Comparison of ENCODE assay signal across 25 cellular contexts in genomic region chr9:130902204-130903185, GRCh38. TPM values are rescaled to one million over a fixed set of nuclear protein-coding genes. Genes with fewer than 3 reads are reported as not detected.
DNase-seq lines count a peak whose midpoint lies in the region; ATAC-seq, FAIRE-seq and TF ChIP-seq lines count a peak whose summit lies in the region.
"Had no signal": no experiment of that assay in that cellular context is flagged by ENCODE, and none has a peak within 500 bp of the region (broad histone marks: within the 10 kb centered on the region; RNA-seq: fewer than 3 reads in every experiment).

No MANE protein-coding gene starts in this region.

- H3K9ac ChIP-seq in BLaER1 treated with 17β-estradiol and CSF1 and Interleukin-3, amounts not matched to agents 10 nM and 100 nM: peak overlapping the region in 2 of 11 experiments; percentile 5 to 29; a peak in 1 of 22 replicates
- H3K9ac ChIP-seq in K562 (ENCODE audit: insufficient read depth in 1 of 2, low read depth in 2 of 2, low read length in 2 of 2) (peak overlapping the region in 1 of 2 experiments; percentile 22; a peak in 2 of 4 replicates), iPS-15b (ENCODE audit: low read depth, low read length) (peak overlapping the region; percentile 3)

- CTCF ChIA-PET in K562 (lab: Yijun Ruan, JAX; ENCODE audit: low intra/inter-chr PET ratio): interaction anchor here (0.6 kb wide), 1 partner anchor 12 kb away, joined by 4 read pairs; no protein-coding TSS in a partner anchor
- CTCF ChIA-PET in CD4-positive, alpha-beta T cell (lab: Charles Lee): no interaction called here

- H3K9me1 ChIP-seq in K562 (ENCODE audit: control insufficient read depth, insufficient read depth, low read length): peaks cover 9% of the 10 kb centered on the region

- no peak overlapping the region for H3K4me3 Mint-ChIP-seq in CD4-positive, alpha-beta T cell
- no peak overlapping the region for H3K4me3 Mint-ChIP-seq in activated T-helper 2 cell treated with anti-CD3 and anti-CD28 coated beads, Interferon-gamma antibody, Interleukin-2, Interleukin-4, amounts not matched to agents 10 μg/mL and 5 μg/mL and 100 μg/mL, durations not matched to agents 14 hours and 24 hours and 36 hours (ENCODE audit: low read depth)
- H3K4me3 Mint-ChIP-seq: CD4-positive, CD25-positive, alpha-beta regulatory T cell; CD8-positive, alpha-beta memory T cell; HFFc6 had no signal

- no peak for TF ChIP-seq POLR2A in K562 (conservative IDR thresholded peaks at IDR 0.05)

- peak; percentile 1; the same call in 1 of the 3 replicates for ATAC-seq in K562
- ATAC-seq in CD4-positive, alpha-beta T cell (ENCODE audit: poor library complexity): no peak

- H3K36me3 Mint-ChIP-seq in CD4-positive, alpha-beta T cell (ENCODE audit: low read depth): no peaks in the 10 kb centered on the region
- H3K36me3 Mint-ChIP-seq in activated T-helper 2 cell treated with anti-CD3 and anti-CD28 coated beads, Interferon-gamma antibody, Interleukin-2, Interleukin-4, amounts not matched to agents 10 μg/mL and 5 μg/mL and 100 μg/mL, durations not matched to agents 14 hours and 24 hours and 36 hours (ENCODE audit: low read depth): no peaks in the 10 kb centered on the region
- H3K36me3 Mint-ChIP-seq: CD4-positive, CD25-positive, alpha-beta regulatory T cell; CD8-positive, alpha-beta memory T cell had no signal

- no peaks in the 10 kb centered on the region for H3K36me3 ChIP-seq in BLaER1 treated with 17β-estradiol and CSF1 and Interleukin-3, amounts not matched to agents 10 nM and 100 nM
- H3K36me3 ChIP-seq in K562 (ENCODE audit: control insufficient read depth, insufficient read depth, low read length) (no peaks in the 10 kb centered on the region), iPS-15b (ENCODE audit: control insufficient read depth, insufficient read depth, low read length) (no peaks in the 10 kb centered on the region)
- H3K36me3 ChIP-seq: BE2C, HAP-1 had no signal

- POLR2A ChIA-PET in K562 (lab: Yijun Ruan, JAX): interaction anchor here (0.5 to 25.7 kb wide), 11 partner anchors 9 to 783 kb away, joined by 3 to 582 read pairs (median 4); partner anchors contain the start of gene QRFP
- POLR2A ChIA-PET in CD4-positive, alpha-beta T cell (lab: Charles Lee): no interaction called here

- DNase-seq in K562 (ENCODE audit: extremely low read depth in 1 of 4, low spot score in 3 of 4) (peak in 3 of 4 experiments; percentile 58 to 70 (median 63)), NOMO-1 (lab: John Stamatoyannopoulos, UW; ENCODE audit: unreplicated experiment in 2 of 2) (no peak), frontal cortex (ENCODE audit: low spot score in 2 of 2) (no peak)
- no peak for DNase-seq in CD4-positive, alpha-beta T cell
- DNase-seq in activated T-helper 2 cell treated with anti-CD3 and anti-CD28 coated beads, Interferon-gamma antibody, Interleukin-2, Interleukin-4, amounts not matched to agents 10 μg/mL and 5 μg/mL and 100 μg/mL, durations not matched to agents 14 hours and 24 hours and 36 hours (ENCODE audit: low spot score): no peak
- DNase-seq: 8988T; ACHN; AML-193; BE2C; CD4-positive, CD25-positive, alpha-beta regulatory T cell; CD8-positive, alpha-beta memory T cell; DMS53; DMS79 treated with DMSO at 0.1 percent for 48 hours; GF-D8 had no signal

- TF ChIP-seq RAD21 in K562 (CRISPR knock-in tag; conservative IDR thresholded peaks at IDR 0.05 in 1 of 2, IDR thresholded peaks at IDR 0.05 in 1 of 2): no peak

- no peak for FAIRE-seq in K562 (lab: Jason Lieb, UNC)
- no peak for FAIRE-seq in frontal cortex (lab: Jason Lieb, UNC)
- FAIRE-seq: A549, GM12891, GM18507 had no signal

- H4K20me1 ChIP-seq in BLaER1 treated with 17β-estradiol and CSF1 and Interleukin-3, amounts not matched to agents 10 nM and 100 nM: peaks cover 0 to 25% (median 0%) of the 10 kb centered on the region in 11 experiments; a peak in 6 of 22 replicates
- peaks cover 93% of the 10 kb centered on the region for H4K20me1 ChIP-seq in K562 (replicated peaks; ENCODE audit: control insufficient read depth, insufficient read depth, low read length)

- H3K79me2 ChIP-seq in K562 (ENCODE audit: control insufficient read depth, insufficient read depth, low read length): no peaks in the 10 kb centered on the region

- intact Hi-C loops in K562 (cut with micrococcal nuclease): no loop called here
- intact Hi-C loops in CD4-positive, alpha-beta T cell (cut with DNase I, micrococcal nuclease): no loop called here
- intact Hi-C loops in activated T-helper 2 cell treated with anti-CD3 and anti-CD28 coated beads, Interferon-gamma antibody, Interleukin-2, Interleukin-4, amounts not matched to agents 10 μg/mL and 5 μg/mL and 100 μg/mL, durations not matched to agents 14 hours and 24 hours and 36 hours (cut with micrococcal nuclease): no loop called here

- no peak overlapping the region for H3K27ac Mint-ChIP-seq in CD4-positive, alpha-beta T cell
- H3K27ac Mint-ChIP-seq in activated T-helper 2 cell treated with anti-CD3 and anti-CD28 coated beads, Interferon-gamma antibody, Interleukin-2, Interleukin-4, amounts not matched to agents 10 μg/mL and 5 μg/mL and 100 μg/mL, durations not matched to agents 14 hours and 24 hours and 36 hours: no peak overlapping the region
- H3K27ac Mint-ChIP-seq: CD4-positive, CD25-positive, alpha-beta regulatory T cell; CD8-positive, alpha-beta memory T cell; HFFc6 had no signal

- H3K9me3 Mint-ChIP-seq in CD4-positive, alpha-beta T cell: no peaks in the 10 kb centered on the region
- H3K9me3 Mint-ChIP-seq in activated T-helper 2 cell treated with anti-CD3 and anti-CD28 coated beads, Interferon-gamma antibody, Interleukin-2, Interleukin-4, amounts not matched to agents 10 μg/mL and 5 μg/mL and 100 μg/mL, durations not matched to agents 14 hours and 24 hours and 36 hours: no peaks in the 10 kb centered on the region
- H3K9me3 Mint-ChIP-seq: CD4-positive, CD25-positive, alpha-beta regulatory T cell; CD8-positive, alpha-beta memory T cell; HFFc6 had no signal

- no peak overlapping the region for H2AFZ ChIP-seq in K562 (ENCODE audit: low read depth, low read length)

- no TSS peak for BruUV-seq in K562 (replicated peaks; lab: Mats Ljungman, UMichigan)

- no peaks in the 10 kb centered on the region for H3K9me3 ChIP-seq in BLaER1 treated with 17β-estradiol and CSF1 and Interleukin-3, amounts not matched to agents 10 nM and 100 nM (replicated peaks in 1 of 11)
- no peaks in the 10 kb centered on the region for H3K9me3 ChIP-seq in K562 (replicated peaks; ENCODE audit: control insufficient read depth, insufficient read depth, low read depth, low read length)
- H3K9me3 ChIP-seq in iPS-15b (ENCODE audit: control insufficient read depth, insufficient read depth, low read length): no peaks in the 10 kb centered on the region
- H3K9me3 ChIP-seq in CD4-positive, alpha-beta T cell (ENCODE audit: control insufficient read depth, low read length): no peaks in the 10 kb centered on the region
- H3K9me3 ChIP-seq: A549, BE2C, HAP-1 had no signal

- no peaks in the 10 kb centered on the region for H3K4me1 Mint-ChIP-seq in CD4-positive, alpha-beta T cell (ENCODE audit: low read depth)
- no peaks in the 10 kb centered on the region for H3K4me1 Mint-ChIP-seq in activated T-helper 2 cell treated with anti-CD3 and anti-CD28 coated beads, Interferon-gamma antibody, Interleukin-2, Interleukin-4, amounts not matched to agents 10 μg/mL and 5 μg/mL and 100 μg/mL, durations not matched to agents 14 hours and 24 hours and 36 hours (ENCODE audit: low read depth)
- H3K4me1 Mint-ChIP-seq: CD8-positive, alpha-beta memory T cell had no signal

- no peak for TF ChIP-seq EP300 in K562 (IDR thresholded peaks at IDR 0.05; ENCODE audit: low read length)

- in situ Hi-C loops in K562 (cut with MboI): no loop called here

- H3K4me1 ChIP-seq in BLaER1 treated with 17β-estradiol and CSF1 and Interleukin-3, amounts not matched to agents 10 nM and 100 nM: peaks cover 0 to 32% (median 21%) of the 10 kb centered on the region in 10 experiments; a peak in 13 of 20 replicates
- H3K4me1 ChIP-seq in K562 (replicated peaks in 1 of 2; ENCODE audit: control insufficient read depth in 2 of 2, insufficient read depth in 2 of 2, low read length in 2 of 2) (peaks cover 0 to 68% of the 10 kb centered on the region in 2 experiments; a peak in 2 of 5 replicates), iPS-15b (ENCODE audit: control insufficient read depth, insufficient read depth, low read length) (no peaks in the 10 kb centered on the region)
- H3K4me1 ChIP-seq: A549, HAP-1 had no signal

- peak overlapping the region in 8 of 11 experiments; percentile 2 to 65 (median 52); a peak in 11 of 22 replicates for H3K4me2 ChIP-seq in BLaER1 treated with 17β-estradiol and CSF1 and Interleukin-3, amounts not matched to agents 10 nM and 100 nM
- H3K4me2 ChIP-seq in K562 (ENCODE audit: insufficient read depth, low read length): no peak overlapping the region
- H3K4me2 ChIP-seq: A549 had no signal

- WGBS in K562 (ENCODE audit: insufficient coverage, low coverage, missing lambda C conversion rate): 5% methylated on average over 27 of the region's 27 CpGs

- no peak overlapping the region for H3K4me3 ChIP-seq in BLaER1 treated with 17β-estradiol and CSF1 and Interleukin-3, amounts not matched to agents 10 nM and 100 nM
- H3K4me3 ChIP-seq in K562 (no peak overlapping the region), iPS-15b (ENCODE audit: low read depth, low read length) (no peak overlapping the region)
- H3K4me3 ChIP-seq: A549, HAP-1 had no signal

- H3K27me3 Mint-ChIP-seq in CD4-positive, alpha-beta T cell: peaks cover 3% of the 10 kb centered on the region
- H3K27me3 Mint-ChIP-seq in activated T-helper 2 cell treated with anti-CD3 and anti-CD28 coated beads, Interferon-gamma antibody, Interleukin-2, Interleukin-4, amounts not matched to agents 10 μg/mL and 5 μg/mL and 100 μg/mL, durations not matched to agents 14 hours and 24 hours and 36 hours (ENCODE audit: low read depth): no peaks in the 10 kb centered on the region
- H3K27me3 Mint-ChIP-seq: CD4-positive, CD25-positive, alpha-beta regulatory T cell; CD8-positive, alpha-beta memory T cell had no signal

- H3K27me3 ChIP-seq in BLaER1 treated with 17β-estradiol and CSF1 and Interleukin-3, amounts not matched to agents 10 nM and 100 nM: no peaks in the 10 kb centered on the region; a peak in 1 of 22 replicates
- peaks cover 88 to 95% of the 10 kb centered on the region in 2 experiments for H3K27me3 ChIP-seq in K562 (ENCODE audit: control insufficient read depth in 2 of 2, insufficient read depth in 2 of 2, low read length in 2 of 2)
- H3K27me3 ChIP-seq in iPS-15b (ENCODE audit: control insufficient read depth, insufficient read depth, low read length): no peaks in the 10 kb centered on the region
- H3K27me3 ChIP-seq in CD4-positive, alpha-beta T cell (ENCODE audit: control insufficient read depth, insufficient read depth, low read length): no peaks in the 10 kb centered on the region

- no peak overlapping the region for H3K27ac ChIP-seq in BLaER1 treated with 17β-estradiol and CSF1 and Interleukin-3, amounts not matched to agents 10 nM and 100 nM
- no peak overlapping the region for H3K27ac ChIP-seq in K562 (ENCODE audit: extremely low read depth, low read depth, low read length)
- H3K27ac ChIP-seq in CD4-positive, alpha-beta T cell (ENCODE audit: low read depth, low read length): no peak overlapping the region
- H3K27ac ChIP-seq: A549, C4-2B had no signal

- TF ChIP-seq CTCF in K562 (IDR thresholded peaks at IDR 0.05 in 2 of 3, conservative IDR thresholded peaks at IDR 0.05 in 1 of 3; ENCODE audit: insufficient read depth in 2 of 3, low read depth in 1 of 3, low read length in 3 of 3): no peak
- no peak for TF ChIP-seq CTCF in CD4-positive, alpha-beta T cell (IDR thresholded peaks at IDR 0.05)

RNA-seq across cellular contexts. Expression of gene QRFP, which starts 5.9 kb away (rescaled TPM):
- not detected in 2 replicates for total RNA-seq in K562 (2011; cell fraction: chromatin; rRNA removed; ENCODE audit: low replicate concordance)
- total RNA-seq in K562 (2011; cell fraction: nucleolus; rRNA removed): not detected in 2 replicates
- not detected in 2 replicates for total RNA-seq in K562 (2011; cell fraction: nucleoplasm; rRNA removed)
- total RNA-seq in K562 (2014; rRNA removed): not detected in 2 replicates
- total RNA-seq in K562 (2014; rRNA removed; fragmentation: Illumina TruSeq; extraction: Trizol): not detected in 2 replicates
- not detected in 2 replicates for total RNA-seq in K562 (2015; rRNA removed; fragmentation: Illumina TruSeq; extraction: Trizol)
- not detected in 2 replicates for total RNA-seq in K562 (2021)
- polyA plus RNA-seq in K562 (2011; rRNA removed): not detected in 2 replicates
- not detected in 2 replicates for polyA plus RNA-seq in K562 (2011; cell fraction: cytosol; rRNA removed)
- polyA plus RNA-seq in K562 (2011; cell fraction: nucleus; rRNA removed): not detected in 2 replicates
- 0.51 and 0.70 TPM in 2 replicates for polyA plus RNA-seq in K562 (2012)
- not detected in 2 replicates for polyA plus RNA-seq in K562 (2014; fragmentation: Illumina TruSeq; extraction: Trizol)
- not detected for polyA plus RNA-seq in K562 (2014; fragmentation: Nextera tagmentation; extraction: Ambion mirVana)
- polyA plus RNA-seq in K562 (2014; rRNA removed): not detected in 2 replicates
- polyA minus RNA-seq in K562 (2011; rRNA and poly(A)+ RNA removed): not detected in 2 replicates
- polyA minus RNA-seq in K562 (2011; cell fraction: cytosol; rRNA and poly(A)+ RNA removed): not detected in 2 replicates
- polyA minus RNA-seq in K562 (2011; cell fraction: nucleus; rRNA and poly(A)+ RNA removed): not detected in 2 replicates
- total RNA-seq in CD4-positive, alpha-beta T cell: not detected
- total RNA-seq in frontal cortex: under 0.01 TPM
- not detected in 2 replicates for total RNA-seq in activated T-helper 2 cell treated with anti-CD3 and anti-CD28 coated beads, Interferon-gamma antibody, Interleukin-2, Interleukin-4, amounts not matched to agents 10 μg/mL and 5 μg/mL and 100 μg/mL, durations not matched to agents 14 hours and 24 hours and 36 hours
- total RNA-seq: CD4-positive, CD25-positive, alpha-beta regulatory T cell; CD8-positive, alpha-beta memory T cell; Daoy; G401; H4; HFFc6 had no signal
- polyA plus RNA-seq: A549; CD4-positive, CD25-positive, alpha-beta regulatory T cell; CD8-positive, alpha-beta memory T cell had no signal

RNA-seq across cellular contexts. Expression of gene FIBCD1, which starts 36.6 kb away (rescaled TPM):
- total RNA-seq in K562 (2011; cell fraction: chromatin; rRNA removed; ENCODE audit: low replicate concordance): 0.21 TPM in 1 of 2 replicates, not detected in the other
- total RNA-seq in K562 (2011; cell fraction: nucleolus; rRNA removed): not detected in 2 replicates
- not detected in 2 replicates for total RNA-seq in K562 (2011; cell fraction: nucleoplasm; rRNA removed)
- total RNA-seq in K562 (2014; rRNA removed): 1.00 and 2.1 TPM in 2 replicates
- total RNA-seq in K562 (2014; rRNA removed; fragmentation: Illumina TruSeq; extraction: Trizol): 0.95 TPM in 1 of 2 replicates, not detected in the other
- not detected in 2 replicates for total RNA-seq in K562 (2015; rRNA removed; fragmentation: Illumina TruSeq; extraction: Trizol)
- total RNA-seq in K562 (2021): 0.71 and 1.5 TPM in 2 replicates
- 0.79 and 1.2 TPM in 2 replicates for polyA plus RNA-seq in K562 (2011; rRNA removed)
- polyA plus RNA-seq in K562 (2011; cell fraction: cytosol; rRNA removed): 2.1 and 3.8 TPM in 2 replicates
- 1.2 TPM in 2 replicates for polyA plus RNA-seq in K562 (2011; cell fraction: nucleus; rRNA removed)
- polyA plus RNA-seq in K562 (2012): 0.91 and 1.3 TPM in 2 replicates
- not detected in 2 replicates for polyA plus RNA-seq in K562 (2014; fragmentation: Illumina TruSeq; extraction: Trizol)
- polyA plus RNA-seq in K562 (2014; fragmentation: Nextera tagmentation; extraction: Ambion mirVana): not detected
- 0.53 and 2.7 TPM in 2 replicates for polyA plus RNA-seq in K562 (2014; rRNA removed)
- not detected in 2 replicates for polyA minus RNA-seq in K562 (2011; rRNA and poly(A)+ RNA removed)
- polyA minus RNA-seq in K562 (2011; cell fraction: cytosol; rRNA and poly(A)+ RNA removed): not detected in 2 replicates
- polyA minus RNA-seq in K562 (2011; cell fraction: nucleus; rRNA and poly(A)+ RNA removed): 0.67 TPM in 1 of 2 replicates, not detected in the other
- total RNA-seq in CD4-positive, alpha-beta T cell: not detected
- total RNA-seq in frontal cortex: 0.82 TPM
- not detected in 2 replicates for total RNA-seq in activated T-helper 2 cell treated with anti-CD3 and anti-CD28 coated beads, Interferon-gamma antibody, Interleukin-2, Interleukin-4, amounts not matched to agents 10 μg/mL and 5 μg/mL and 100 μg/mL, durations not matched to agents 14 hours and 24 hours and 36 hours
- total RNA-seq: CD4-positive, CD25-positive, alpha-beta regulatory T cell; CD8-positive, alpha-beta memory T cell had no signal
- polyA plus RNA-seq: CD4-positive, CD25-positive, alpha-beta regulatory T cell; CD8-positive, alpha-beta memory T cell had no signal

Comparison
In these comparisons a context has a peak if more than half of its experiments do, and no peak if none do; other contexts are left out.
1. DNase-seq: peak in K562 (3 of 4); none in NOMO-1 (0 of 2), CD4-positive, alpha-beta T cell (0 of 10), frontal cortex (0 of 2) and activated T-helper 2 cell treated with anti-CD3 and anti-CD28 coated beads, Interferon-gamma antibody, Interleukin-2, Interleukin-4, amounts not matched to agents 10 μg/mL and 5 μg/mL and 100 μg/mL, durations not matched to agents 14 hours and 24 hours and 36 hours (single experiment).